Comparison of ENCODE assay signal across 8 cellular contexts in the genomic region with DNA sequence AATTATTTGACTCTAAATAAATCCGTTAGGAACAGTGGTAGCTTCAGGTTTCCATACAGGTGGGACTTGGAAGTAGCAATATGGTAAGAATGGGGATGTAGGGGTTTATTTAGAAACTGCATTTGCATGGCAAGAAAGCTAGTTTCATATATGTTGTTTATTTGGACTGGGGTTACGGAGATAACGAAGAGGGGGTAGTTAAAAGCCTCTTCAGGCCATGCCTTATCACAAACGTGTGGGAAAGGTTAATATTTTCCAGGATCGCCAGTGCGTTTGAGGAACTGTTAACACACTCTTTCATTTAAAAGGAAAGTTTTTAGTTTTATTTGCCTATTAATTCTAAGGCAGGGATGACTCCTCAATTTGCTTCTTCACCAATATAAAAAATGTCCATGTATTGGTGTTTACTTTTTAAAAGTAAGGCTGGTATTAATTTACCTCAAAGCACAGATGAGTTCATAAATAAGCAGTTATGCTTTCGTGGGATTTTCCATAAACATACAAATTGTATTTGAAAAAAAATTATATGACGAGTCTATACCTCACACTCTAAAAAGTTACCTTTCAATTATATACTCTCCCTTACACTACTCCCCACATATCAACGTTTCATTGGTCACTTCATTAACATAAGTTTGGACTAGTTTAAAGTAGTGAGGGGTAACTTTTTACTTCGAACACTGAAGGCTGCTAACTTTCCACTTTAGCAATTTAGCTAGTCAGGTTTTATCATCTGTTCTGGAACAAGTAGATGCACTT. TPM values are rescaled to one million over a fixed set of nuclear protein-coding genes. Genes with fewer than 3 reads are reported as not detected.
DNase-seq lines count a peak whose midpoint lies in the region; ATAC-seq and TF ChIP-seq lines count a peak whose summit lies in the region.

No MANE protein-coding gene starts in this region.

- WGBS in iPS DF 6.9 (ENCODE audit: insufficient coverage, insufficient read length) = 100% methylated on average over 4 of the region's 10 CpGs

- no peaks in the 10 kb centered on the region for H3K4me1 ChIP-seq in iPS DF 6.9 (ENCODE audit: control insufficient read depth, insufficient read depth, low read length)

- H3K4me1 Mint-ChIP-seq in activated B cell treated with CpG ODN at 0.5 μM for 24 hours = peaks cover 33% of the 10 kb centered on the region
- peaks cover 16 to 31% of the 10 kb centered on the region in 2 donors for H3K4me1 Mint-ChIP-seq in stimulated activated naive B cell treated with anti-CD40 and anti-IgM and Interleukin-4, amounts not matched to agents 10 μg/mL and 1 μg/mL and 100 μg/mL, for 72 hours

- intact Hi-C loops in activated B cell treated with CpG ODN at 0.5 μM for 24 hours (cut with micrococcal nuclease) = loop anchor here (2.0 kb wide), 1 partner anchor 1063 kb away; a partner anchor contains a TSS

- CTCF ChIA-PET in activated B cell treated with CpG ODN at 0.5 μM for 24 hours (lab: Charles Lee) = interaction anchor here (1.3 to 2.1 kb wide), 3 partner anchors 11 to 23 kb away, joined by 4 to 7 read pairs (median 6); a partner anchor contains a TSS

- ATAC-seq in activated B cell treated with CpG ODN at 0.5 μM for 24 hours (ENCODE audit: low read depth) = no peak
- peak in 1 of 2 donors; percentile 1 for ATAC-seq in stimulated activated naive B cell treated with anti-CD40 and anti-IgM and Interleukin-4, amounts not matched to agents 10 μg/mL and 1 μg/mL and 100 μg/mL, for 72 hours (replicated peaks)
- ATAC-seq in HG03460 (IDR thresholded peaks at IDR 0.05; ENCODE audit: unreplicated experiment) = no peak
- ATAC-seq in HG03342 (IDR thresholded peaks at IDR 0.05; ENCODE audit: unreplicated experiment) = no peak

- H3K4me3 Mint-ChIP-seq in activated B cell treated with CpG ODN at 0.5 μM for 24 hours = peak overlapping the region; percentile 99
- H3K4me3 Mint-ChIP-seq in stimulated activated naive B cell treated with anti-CD40 and anti-IgM and Interleukin-4, amounts not matched to agents 10 μg/mL and 1 μg/mL and 100 μg/mL, for 72 hours = peak overlapping the region; percentile 99

- no peak overlapping the region for H3K27ac ChIP-seq in iPS DF 6.9 (ENCODE audit: low read length)

- TF ChIP-seq CTCF in activated B cell treated with CpG ODN at 0.5 μM for 24 hours (IDR thresholded peaks at IDR 0.05) = no peak

- no peaks in the 10 kb centered on the region for H3K9me3 Mint-ChIP-seq in activated B cell treated with CpG ODN at 0.5 μM for 24 hours
- H3K9me3 Mint-ChIP-seq in stimulated activated naive B cell treated with anti-CD40 and anti-IgM and Interleukin-4, amounts not matched to agents 10 μg/mL and 1 μg/mL and 100 μg/mL, for 72 hours = no peaks in the 10 kb centered on the region

- POLR2A ChIA-PET in activated B cell treated with CpG ODN at 0.5 μM for 24 hours (lab: Charles Lee) = interaction anchor here (0.5 to 5.3 kb wide), 9 partner anchors 12 to 211 kb away, joined by 3 to 35 read pairs (median 7); a partner anchor contains a TSS

- H3K4me3 ChIP-seq in iPS DF 6.9 (ENCODE audit: low read length) = peak overlapping the region; percentile 88; the same call in 1 of the 2 replicates

- no peaks in the 10 kb centered on the region for H3K27me3 ChIP-seq in iPS DF 6.9 (ENCODE audit: control insufficient read depth, insufficient read depth, low read length)

- H3K27me3 Mint-ChIP-seq in activated B cell treated with CpG ODN at 0.5 μM for 24 hours = no peaks in the 10 kb centered on the region
- H3K27me3 Mint-ChIP-seq in stimulated activated naive B cell treated with anti-CD40 and anti-IgM and Interleukin-4, amounts not matched to agents 10 μg/mL and 1 μg/mL and 100 μg/mL, for 72 hours = no peaks in the 10 kb centered on the region

- DNase-seq in DMS53 (lab: John Stamatoyannopoulos, UW) = peak; percentile 2
- DNase-seq in DMS53 treated with DMSO at 0.1 percent for 48 hours (lab: John Stamatoyannopoulos, UW; ENCODE audit: unreplicated experiment) = no peak
- DNase-seq in activated B cell treated with CpG ODN at 0.5 μM for 24 hours = no peak
- no peak for DNase-seq in iPS DF 6.9 (ENCODE audit: low read depth, low spot score)
- DNase-seq in stimulated activated naive B cell treated with anti-CD40 and anti-IgM and Interleukin-4, amounts not matched to agents 10 μg/mL and 1 μg/mL and 100 μg/mL, for 72 hours = no peak
- no peak for DNase-seq in NAMALWA (ENCODE audit: low spot score)

- H3K36me3 ChIP-seq in iPS DF 6.9 (ENCODE audit: control insufficient read depth, insufficient read depth, low read length) = no peaks in the 10 kb centered on the region

- H3K36me3 Mint-ChIP-seq in activated B cell treated with CpG ODN at 0.5 μM for 24 hours (ENCODE audit: low read depth) = peaks cover 48% of the 10 kb centered on the region
- peaks cover 15 to 21% of the 10 kb centered on the region in 2 donors for H3K36me3 Mint-ChIP-seq in stimulated activated naive B cell treated with anti-CD40 and anti-IgM and Interleukin-4, amounts not matched to agents 10 μg/mL and 1 μg/mL and 100 μg/mL, for 72 hours

- peak overlapping the region; percentile 95 for H3K27ac Mint-ChIP-seq in activated B cell treated with CpG ODN at 0.5 μM for 24 hours
- peak overlapping the region; percentile 97 for H3K27ac Mint-ChIP-seq in stimulated activated naive B cell treated with anti-CD40 and anti-IgM and Interleukin-4, amounts not matched to agents 10 μg/mL and 1 μg/mL and 100 μg/mL, for 72 hours

- H3K9me3 ChIP-seq in iPS DF 6.9 (ENCODE audit: control insufficient read depth, insufficient read depth, low read length) = no peaks in the 10 kb centered on the region

RNA-seq across cellular contexts. Expression of a gene that starts 0.8 kb away (rescaled TPM):
- total RNA-seq in activated B cell treated with CpG ODN at 0.5 μM for 24 hours = 25.0 and 27.5 TPM in 2 replicates

RNA-seq across cellular contexts. Expression of a gene that starts 1.0 kb away (rescaled TPM):
- 77.2 and 81.4 TPM in 2 replicates for total RNA-seq in activated B cell treated with CpG ODN at 0.5 μM for 24 hours

RNA-seq across cellular contexts. Expression of a gene that starts 20.0 kb away (rescaled TPM):
- total RNA-seq in activated B cell treated with CpG ODN at 0.5 μM for 24 hours = 113 and 133 TPM in 2 replicates

RNA-seq across cellular contexts. Expression of a gene that starts 35.2 kb away (rescaled TPM):
- total RNA-seq in activated B cell treated with CpG ODN at 0.5 μM for 24 hours = 81.9 and 94.5 TPM in 2 replicates

RNA-seq across cellular contexts. Expression of a gene that starts 50.2 kb away (rescaled TPM):
- 0.24 and 0.37 TPM in 2 replicates for total RNA-seq in activated B cell treated with CpG ODN at 0.5 μM for 24 hours
